Comparison of ENCODE assay signal across 30 cellular contexts in the genomic region with DNA sequence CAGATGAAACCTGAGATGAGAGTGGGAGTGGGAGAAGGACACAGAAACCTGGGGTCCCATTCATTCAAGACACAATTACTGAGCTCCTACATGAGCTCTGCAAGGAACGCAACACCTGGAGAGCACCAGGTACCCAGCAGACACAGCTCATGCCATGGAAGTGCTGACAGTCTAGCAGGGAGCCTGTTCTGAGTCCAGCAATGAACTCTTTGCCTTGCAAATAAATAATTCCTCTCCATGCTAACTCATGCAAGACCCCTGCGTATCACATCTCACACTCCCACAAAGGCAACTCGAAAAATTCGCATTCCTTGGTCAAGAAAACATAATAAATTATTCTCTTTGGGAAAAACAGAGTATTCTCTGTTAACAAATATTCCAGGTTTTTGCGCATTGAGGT.
"Had no signal": no experiment of that assay in that cellular context is flagged by ENCODE, and none has a peak within 500 bp of the region (broad histone marks: within the 10 kb centered on the region; RNA-seq: fewer than 3 reads in every experiment).

No MANE protein-coding gene starts in this region.

- ATAC-seq: activated CD8-positive, alpha-beta T cell treated with anti-CD3 and anti-CD28 coated beads for 36 hours; activated T-cell treated with anti-CD3 and anti-CD28 coated beads, Interleukin-2, amount 50 U/mL, for 4 hours; activated T-helper 17 cell treated with anti-CD3 and anti-CD28 coated beads, Interleukin-2, amount 50 U/mL, for 72 hours; esophagus mucosa; natural killer cell; sciatic nerve; stimulated activated effector memory CD8-positive, alpha-beta T cell treated with anti-CD3 and anti-CD28 coated beads, Interleukin-12 subunit alpha, Interleukin-12 subunit beta, amount 100 ng/mL, for 72 hours had no signal

- H3K4me3 Mint-ChIP-seq: activated CD8-positive, alpha-beta T cell treated with anti-CD3 and anti-CD28 coated beads for 36 hours; activated T-cell treated with anti-CD3 and anti-CD28 coated beads, Interleukin-2, amount 50 U/mL, for 4 hours; activated T-helper 17 cell treated with anti-CD3 and anti-CD28 coated beads, Interleukin-2, amount 50 U/mL, for 72 hours; central memory CD8-positive, alpha-beta T cell; dendritic cell treated with granulocyte-macrophage colony-stimulating factor and Interleukin-4, amounts not matched to agents 40 ng/mL and 50 ng/mL, for 4 days; endodermal cell; immature natural killer cell; natural killer cell; stimulated activated effector memory CD8-positive, alpha-beta T cell treated with anti-CD3 and anti-CD28 coated beads, Interleukin-12 subunit alpha, Interleukin-12 subunit beta, amount 100 ng/mL, for 72 hours; stimulated activated naive CD8-positive, alpha-beta T cell treated with anti-CD3 and anti-CD28 coated beads, Interleukin-15, Interleukin-2, amounts not matched to agents 100 ng/mL and 50 ng/mL, for 24 hours had no signal

- H3K27me3 Mint-ChIP-seq: dendritic cell treated with granulocyte-macrophage colony-stimulating factor and Interleukin-4, amounts not matched to agents 40 ng/mL and 50 ng/mL, for 4 days; progenitor cell of endocrine pancreas had no signal

- H3K27ac Mint-ChIP-seq: activated CD8-positive, alpha-beta T cell treated with anti-CD3 and anti-CD28 coated beads for 36 hours; activated T-helper 17 cell treated with anti-CD3 and anti-CD28 coated beads, Interleukin-2, amount 50 U/mL, for 72 hours; dendritic cell treated with granulocyte-macrophage colony-stimulating factor and Interleukin-4, amounts not matched to agents 40 ng/mL and 50 ng/mL, for 4 days; endodermal cell; immature natural killer cell; natural killer cell; progenitor cell of endocrine pancreas; stimulated activated effector memory CD8-positive, alpha-beta T cell treated with anti-CD3 and anti-CD28 coated beads, Interleukin-12 subunit alpha, Interleukin-12 subunit beta, amount 100 ng/mL, for 72 hours; stimulated activated naive CD8-positive, alpha-beta T cell treated with anti-CD3 and anti-CD28 coated beads, Interleukin-15, Interleukin-2, amounts not matched to agents 100 ng/mL and 50 ng/mL, for 24 hours had no signal

- H3K9me3 Mint-ChIP-seq: activated CD8-positive, alpha-beta T cell treated with anti-CD3 and anti-CD28 coated beads for 36 hours; activated T-cell treated with anti-CD3 and anti-CD28 coated beads, Interleukin-2, amount 50 U/mL, for 4 hours; activated T-helper 17 cell treated with anti-CD3 and anti-CD28 coated beads, Interleukin-2, amount 50 U/mL, for 72 hours; central memory CD8-positive, alpha-beta T cell; dendritic cell treated with granulocyte-macrophage colony-stimulating factor and Interleukin-4, amounts not matched to agents 40 ng/mL and 50 ng/mL, for 4 days; endodermal cell; immature natural killer cell; natural killer cell; stimulated activated effector memory CD8-positive, alpha-beta T cell treated with anti-CD3 and anti-CD28 coated beads, Interleukin-12 subunit alpha, Interleukin-12 subunit beta, amount 100 ng/mL, for 72 hours; stimulated activated naive CD8-positive, alpha-beta T cell treated with anti-CD3 and anti-CD28 coated beads, Interleukin-15, Interleukin-2, amounts not matched to agents 100 ng/mL and 50 ng/mL, for 24 hours had no signal

- H3K4me1 Mint-ChIP-seq: activated T-helper 17 cell treated with anti-CD3 and anti-CD28 coated beads, Interleukin-2, amount 50 U/mL, for 72 hours; central memory CD8-positive, alpha-beta T cell; immature natural killer cell; natural killer cell; stimulated activated effector memory CD8-positive, alpha-beta T cell treated with anti-CD3 and anti-CD28 coated beads, Interleukin-12 subunit alpha, Interleukin-12 subunit beta, amount 100 ng/mL, for 72 hours had no signal

- DNase-seq: activated CD4-positive, alpha-beta T cell treated with anti-CD3 and anti-CD28 coated beads for 1 hour; activated CD4-positive, alpha-beta T cell treated with anti-CD3 and anti-CD28 coated beads, Interleukin-2, amount 50 U/mL, for 1 hour; activated CD8-positive, alpha-beta T cell treated with anti-CD3 and anti-CD28 coated beads for 36 hours; activated gamma-delta T cell treated with Interleukin-2 at 50 U/mL for 16 hours; activated naive CD4-positive, alpha-beta T cell treated with anti-CD3 and anti-CD28 coated beads, Interleukin-2, amount 50 U/mL, for 16 hours; activated T-cell treated with anti-CD3 and anti-CD28 coated beads, Interleukin-2, amount 50 U/mL, for 4 hours; amygdala; endodermal cell; foreskin fibroblast; head of caudate nucleus; hippocampal formation; immature natural killer cell; kidney; left ventricle myocardium inferior; mesendoderm; natural killer cell; ovary; retina; small intestine; stimulated activated CD4-positive, alpha-beta T cell treated with anti-CD3 and anti-CD28 coated beads, Interleukin-4, amount 100 ng/mL, for 24 hours; T-helper 2 cell; trophoblast cell had no signal

- H3K36me3 Mint-ChIP-seq: immature natural killer cell; natural killer cell; stimulated activated effector memory CD8-positive, alpha-beta T cell treated with anti-CD3 and anti-CD28 coated beads, Interleukin-12 subunit alpha, Interleukin-12 subunit beta, amount 100 ng/mL, for 72 hours had no signal
